Comparison of ENCODE assay signal across 8 cellular contexts in genomic region chr17:41930009-41930832, GRCh38. TPM values are rescaled to one million over a fixed set of nuclear protein-coding genes. Genes with fewer than 3 reads are reported as not detected.
A peak's percentile ranks its signal among the peaks of the same experiment; 100 is the strongest.
DNase-seq lines count a peak whose midpoint lies in the region; FAIRE-seq and TF ChIP-seq lines count a peak whose summit lies in the region.

ODAD4 (plus strand) TSS chr17:41930617; CDS start chr17:41930724, 107 bp downstream.

- no peak within 1 kb of the TSS for H2BK20ac ChIP-seq in H1 (ENCODE audit: low read length)

- DNase-seq in COLO829 (ENCODE audit: low spot score) (peak; percentile 99), GM20000 (ENCODE audit: low spot score) (peak; percentile 91), HT-29 (ENCODE audit: low spot score) (peak; percentile 97), H1 (ENCODE audit: low read depth in 1 of 2, low spot score in 2 of 2) (peak; percentile 77 to 92), mesenchymal stem cell (peak; percentile 99)
- DNase-seq in NK-92 treated with Interleukin-12 subunit alpha and Interleukin-12 subunit beta, amount 100 ng/mL, for 24 hours (lab: John Stamatoyannopoulos, UW), result peak; percentile 92
- peak; percentile 90 to 92 for DNase-seq in activated CD8-positive, alpha-beta memory T cell treated with anti-CD3 and anti-CD28 coated beads for 4 hours (ENCODE audit: low read depth in 2 of 2)
- peak; percentile 93 for DNase-seq in stimulated activated CD8-positive, alpha-beta memory T cell treated with anti-CD3 and anti-CD28 coated beads, Interleukin-12 subunit alpha, Interleukin-12 subunit beta, amount 100 ng/mL, for 24 hours (ENCODE audit: extremely low read depth)

- no peaks in the 10 kb centered on the region; the same call in 1 of the 2 replicates for H3K79me1 ChIP-seq in H1 (ENCODE audit: low read depth, low read length)
- peaks cover 3% of the 10 kb centered on the region for H3K79me1 ChIP-seq in mesenchymal stem cell (replicated peaks; ENCODE audit: low read length, poor library complexity, severe bottlenecking)

- H3K4me2 ChIP-seq in H1 (ENCODE audit: insufficient read depth in 1 of 2, low read depth in 2 of 2, low read length in 2 of 2), result peak within 1 kb of the TSS; percentile 92
- H3K4me2 ChIP-seq in mesenchymal stem cell (ENCODE audit: low read length, poor library complexity, severe bottlenecking), result peak within 1 kb of the TSS; percentile 95

- H3K4me3 ChIP-seq in H1 (ENCODE audit: extremely low read depth in 1 of 4, insufficient read depth in 2 of 4, low read depth in 3 of 4, low read length in 4 of 4) (peak within 1 kb of the TSS; percentile 71 to 81 (median 75)), mesenchymal stem cell (ENCODE audit: insufficient read depth in 1 of 2, low read depth in 1 of 2, low read length in 2 of 2) (peak within 1 kb of the TSS; percentile 68 to 79)

- peak within 1 kb of the TSS; percentile 41 for H4K5ac ChIP-seq in H1 (ENCODE audit: insufficient read length, low read depth, low read length)

- H2AFZ ChIP-seq in H1 (ENCODE audit: low read length) (peak within 1 kb of the TSS; percentile 95), mesenchymal stem cell (ENCODE audit: low read depth, low read length) (peak within 1 kb of the TSS; percentile 85)

- no peak within 1 kb of the TSS for H3K56ac ChIP-seq in H1 (replicated peaks; ENCODE audit: insufficient read length, low read depth, low read length)

- H2BK120ac ChIP-seq in H1 (replicated peaks; ENCODE audit: low read depth, low read length), result no peak within 1 kb of the TSS
- H2BK120ac ChIP-seq in mesenchymal stem cell (ENCODE audit: low read depth, low read length), result no peak within 1 kb of the TSS

- H4K91ac ChIP-seq in H1 (replicated peaks; ENCODE audit: insufficient read length, low read length), result no peak within 1 kb of the TSS
- H4K91ac ChIP-seq in mesenchymal stem cell (ENCODE audit: low read length), result peak within 1 kb of the TSS; percentile 54

- no peak for TF ChIP-seq EP300 in H1 (IDR thresholded peaks at IDR 0.05; ENCODE audit: borderline replicate concordance in 1 of 2, low read depth in 2 of 2, low read length in 2 of 2)

- peak within 1 kb of the TSS in 3 of 4 experiments; percentile 45 to 79 (median 66); a peak in 6 of 7 replicates for H3K9ac ChIP-seq in H1 (replicated peaks in 1 of 4; ENCODE audit: extremely low read depth in 1 of 4, low read depth in 3 of 4, low read length in 3 of 4)
- H3K9ac ChIP-seq in mesenchymal stem cell (ENCODE audit: low read length), result peak within 1 kb of the TSS; percentile 87

- peaks cover 4% of the 10 kb centered on the region; the same call in 1 of the 2 replicates for H3K23me2 ChIP-seq in H1 (ENCODE audit: low read depth, low read length)

- no peaks in the 10 kb centered on the region for H3K79me2 ChIP-seq in H1 (ENCODE audit: control insufficient read depth in 1 of 2, insufficient read depth in 2 of 2, low read length in 2 of 2)

- H3K4ac ChIP-seq in H1 (replicated peaks; ENCODE audit: insufficient read length, low read depth, low read length) (no peak within 1 kb of the TSS), mesenchymal stem cell (ENCODE audit: low read depth in 1 of 2, low read length in 2 of 2) (peak within 1 kb of the TSS in 1 of 2 experiments; percentile 96)

- no peak within 1 kb of the TSS for H2AK5ac ChIP-seq in H1 (ENCODE audit: low read depth, low read length)
- H2AK5ac ChIP-seq in mesenchymal stem cell (ENCODE audit: low read length, severe bottlenecking), result peak within 1 kb of the TSS; percentile 58

- H3K23ac ChIP-seq in H1 (ENCODE audit: insufficient read length) (no peak within 1 kb of the TSS), mesenchymal stem cell (ENCODE audit: low read length in 2 of 2) (peak within 1 kb of the TSS in 1 of 2 experiments; percentile 59)

- H2BK5ac ChIP-seq in H1 (ENCODE audit: low read depth, low read length) (no peak within 1 kb of the TSS), mesenchymal stem cell (ENCODE audit: low read depth, low read length, poor library complexity, severe bottlenecking) (no peak within 1 kb of the TSS)

- H3K27me3 ChIP-seq in H1 (replicated peaks in 1 of 4; ENCODE audit: control insufficient read depth in 3 of 4, extremely low read depth in 1 of 4, insufficient read depth in 3 of 4, low read length in 3 of 4) (no peaks in the 10 kb centered on the region), mesenchymal stem cell (ENCODE audit: control insufficient read depth in 1 of 2, insufficient read depth in 1 of 2, low read length in 2 of 2) (no peaks in the 10 kb centered on the region)

- POLR2A ChIA-PET in H1 (lab: Charles Lee; ENCODE audit: partially characterized antibody), result interaction anchor here (0.8 to 6.8 kb wide), 17 partner anchors 9 to 241 kb away, joined by 3 to 64 read pairs (median 4); partner anchors contain the start of genes ACLY, CNP, DNAJC7 and EIF1

- H4K20me1 ChIP-seq in H1 (replicated peaks in 1 of 2; ENCODE audit: control insufficient read depth in 1 of 2, insufficient read depth in 2 of 2, low read length in 2 of 2), result no peaks in the 10 kb centered on the region

- TF ChIP-seq CTCF in GM20000 (IDR thresholded peaks at IDR 0.05; ENCODE audit: extremely low read depth, missing control alignments), result no peak
- peak in 2 of 3 experiments; percentile 30 to 47; a peak in 3 of 4 replicates for TF ChIP-seq CTCF in H1 (IDR thresholded peaks at IDR 0.05; ENCODE audit: control extremely low read depth in 1 of 3, insufficient read depth in 1 of 3, low read depth in 1 of 3, low read length in 3 of 3)

- H3K36me3 ChIP-seq in H1 (ENCODE audit: control insufficient read depth in 2 of 4, insufficient read depth in 4 of 4, low read length in 3 of 4) (no peaks in the 10 kb centered on the region), mesenchymal stem cell (ENCODE audit: control insufficient read depth in 1 of 2, insufficient read depth in 2 of 2, low read depth in 1 of 2, low read length in 2 of 2) (no peaks in the 10 kb centered on the region)

- WGBS in H1 (ENCODE audit: extremely low coverage in 1 of 2, insufficient coverage in 1 of 2, insufficient read length in 1 of 2, insufficient replicate concordance in 2 of 2, low coverage in 1 of 2, low lambda C conversion rate in 2 of 2, missing lambda C conversion rate in 1 of 2), 2 experiments, result 3% methylated on average over 43 of the region's 43 CpGs; no CpG with 5 or more reads in 1 of the 2 experiments
- WGBS in mesenchymal stem cell, result 5% methylated on average over 43 of the region's 43 CpGs

- TF ChIP-seq RAD21 in H1 (IDR thresholded peaks at IDR 0.05 in 1 of 2, conservative IDR thresholded peaks at IDR 0.05 in 1 of 2; ENCODE audit: low read depth in 2 of 2, low read length in 2 of 2), result peak; percentile 36 to 46

- H3K27ac ChIP-seq in H1 (ENCODE audit: low read depth, low read length) (peak within 1 kb of the TSS; percentile 28), mesenchymal stem cell (ENCODE audit: low read length, poor library complexity, severe bottlenecking) (peak within 1 kb of the TSS; percentile 94)

- FAIRE-seq in H1 (lab: Jason Lieb, UNC), result no peak

- peak within 1 kb of the TSS; percentile 64; the same call in 1 of the 2 replicates for H3K18ac ChIP-seq in H1 (ENCODE audit: extremely low read depth, low read length)
- H3K18ac ChIP-seq in mesenchymal stem cell (ENCODE audit: low read depth in 1 of 2, low read length in 2 of 2), result peak within 1 kb of the TSS; percentile 85 to 91

- TF ChIP-seq POLR2A in H1 (IDR thresholded peaks at IDR 0.05; ENCODE audit: control extremely low read depth in 1 of 2, low read depth in 2 of 2, low read length in 2 of 2), result peak in 1 of 2 experiments; percentile 84; a peak in 2 of 3 replicates

- H2BK12ac ChIP-seq in H1 (ENCODE audit: low read depth, low read length), result no peak within 1 kb of the TSS
- H2BK12ac ChIP-seq in mesenchymal stem cell (ENCODE audit: low read length in 2 of 2), result peak within 1 kb of the TSS; percentile 11 to 52

- CTCF ChIA-PET in H1 (lab: Charles Lee; ENCODE audit: partially characterized antibody), result interaction anchor here (0.7 to 5.2 kb wide), 14 partner anchors 9 to 38 kb away, joined by 3 to 35 read pairs (median 4); partner anchors contain the start of gene ACLY

- H3K9me3 ChIP-seq in H1 (ENCODE audit: insufficient read depth in 2 of 2, low read depth in 1 of 2, low read length in 1 of 2), result no peaks in the 10 kb centered on the region
- H3K9me3 ChIP-seq in mesenchymal stem cell (ENCODE audit: control insufficient read depth, low read length), result no peaks in the 10 kb centered on the region

- H3K4me1 ChIP-seq in H1 (replicated peaks in 1 of 4; ENCODE audit: control insufficient read depth in 3 of 4, insufficient read depth in 4 of 4, low read length in 3 of 4) (peaks cover 0 to 4% (median 2%) of the 10 kb centered on the region in 4 experiments; a peak in 2 of 7 replicates), mesenchymal stem cell (ENCODE audit: control insufficient read depth, insufficient read depth, low read depth, low read length) (peaks cover 3% of the 10 kb centered on the region)

- H3K14ac ChIP-seq in H1 (ENCODE audit: insufficient read length), result no peak within 1 kb of the TSS
- H3K14ac ChIP-seq in mesenchymal stem cell (ENCODE audit: low read length in 2 of 2), result peak within 1 kb of the TSS in 1 of 2 experiments; percentile 81

- H2BK15ac ChIP-seq in H1 (ENCODE audit: low read length) (no peak within 1 kb of the TSS; the same call in 1 of the 2 replicates), mesenchymal stem cell (ENCODE audit: low read depth, poor library complexity, severe bottlenecking) (peak within 1 kb of the TSS; percentile 76)

- H4K8ac ChIP-seq in H1 (ENCODE audit: extremely low read depth, insufficient read depth, low read length) (peak within 1 kb of the TSS; percentile 62; the same call in 1 of the 2 replicates), mesenchymal stem cell (ENCODE audit: low read length) (peak within 1 kb of the TSS; percentile 91)

TF ChIP-seq in H1, 55 proteins besides CTCF, POLR2A, EP300 and RAD21 (continues in another document):
- TF ChIP-seq SRF (IDR thresholded peaks at IDR 0.05; ENCODE audit: low read depth, low read length) (no peak), CEBPB (IDR thresholded peaks at IDR 0.05; ENCODE audit: low read depth, low read length) (0 out of 2 replicates have a peak, but pooled peaks have one; percentile 4), NANOG (IDR thresholded peaks at IDR 0.05; ENCODE audit: insufficient read depth, low read depth, low read length, poor library complexity, severe bottlenecking) (no peak), TEAD4 (IDR thresholded peaks at IDR 0.05; ENCODE audit: low read depth, low read length) (no peak)

RNA-seq across cellular contexts. Expression of gene ODAD4, which starts in this region (rescaled TPM):
- 0.55 and 0.64 TPM in 2 replicates for total RNA-seq in HT-29 (2014; rRNA removed; shearing (Covaris generic))
- 1.3 TPM in 2 replicates for total RNA-seq in H1 (2021; fragmentation: NEBNext Ultra II Directional; extraction: Animal tissue kit (Norgen Biotek cat#: 25700))
- polyA plus RNA-seq in H1 (2011; rRNA removed), result 0.41 and 0.48 TPM in 2 replicates
- polyA plus RNA-seq in H1 (2011; cell fraction: cytosol; rRNA removed), result 1.2 TPM
- polyA plus RNA-seq in H1 (2011; cell fraction: nucleus; rRNA removed), result 1.1 TPM
- polyA plus RNA-seq in H1 (2012, experiment 1 of 2), result 1.3 to 1.6 TPM (median 1.5 TPM) in 4 replicates
- polyA plus RNA-seq in H1 (2012, experiment 2 of 2), result 0.42 TPM
- polyA plus RNA-seq in H1 (2013, experiment 1 of 2), result 1.1 TPM
- 0.87 TPM for polyA plus RNA-seq in H1 (2013, experiment 2 of 2)
- polyA minus RNA-seq in H1 (2011; rRNA and poly(A)+ RNA removed), result 1.5 and 2.0 TPM in 2 replicates
- polyA minus RNA-seq in H1 (2011; cell fraction: cytosol; rRNA and poly(A)+ RNA removed), result 0.95 TPM
- polyA minus RNA-seq in H1 (2011; cell fraction: nucleus; rRNA and poly(A)+ RNA removed), result 2.6 TPM
- 1.0 TPM for polyA plus RNA-seq in mesenchymal stem cell (2013, experiment 1 of 2)
- 0.51 TPM for polyA plus RNA-seq in mesenchymal stem cell (2013, experiment 2 of 2)

Comparison
In these comparisons a context has a peak if more than half of its experiments do, and no peak if none do; other contexts are left out.
1. Peak in every context shown above with its lines: DNase-seq, H3K4me3 ChIP-seq and H3K27ac ChIP-seq.
2. Peak in DNase-seq in HT-29; RNA of the gene not detected or under 1 TPM.